ENCODE assay signal across 12 cellular contexts in the genomic region with DNA sequence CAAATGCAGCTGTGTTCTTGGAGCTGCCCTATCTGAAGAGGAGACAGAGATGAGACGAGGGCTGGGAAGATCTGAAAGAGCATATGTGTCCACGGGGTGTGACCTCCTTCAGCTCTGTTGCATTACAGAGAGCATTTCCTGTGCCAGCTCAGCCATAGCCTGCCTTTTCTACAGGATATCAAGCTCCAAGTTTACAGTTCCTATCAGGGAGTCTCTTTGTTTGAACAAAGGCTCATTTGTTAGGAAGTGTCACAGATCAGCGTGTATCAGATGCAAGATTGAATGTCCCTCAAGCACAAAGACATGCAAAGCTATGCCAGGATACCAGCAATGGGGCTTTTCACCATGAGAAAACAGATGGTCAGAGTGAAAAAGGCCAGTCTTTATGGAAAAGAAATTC.
DNase-seq lines count a peak whose midpoint lies in the region; ATAC-seq, FAIRE-seq and TF ChIP-seq lines count a peak whose summit lies in the region.
"Had no signal": no experiment of that assay in that cellular context is flagged by ENCODE, and none has a peak within 500 bp of the region (broad histone marks: within the 10 kb centered on the region; RNA-seq: fewer than 3 reads in every experiment).

No MANE protein-coding gene starts in this region.

- H3K23ac ChIP-seq in mesendoderm (ENCODE audit: low read length), result no peak overlapping the region

- H3K36me3 ChIP-seq in SK-N-SH (replicated peaks in 1 of 2; ENCODE audit: control insufficient read depth in 1 of 2, insufficient read depth in 2 of 2, low read length in 1 of 2) (no peaks in the 10 kb centered on the region), bronchial epithelial cell (ENCODE audit: control insufficient read depth, insufficient read depth, low read length) (no peaks in the 10 kb centered on the region), mesendoderm (ENCODE audit: control insufficient read depth, insufficient read depth, low read length) (no peaks in the 10 kb centered on the region), transverse colon (no peaks in the 10 kb centered on the region), sigmoid colon (no peaks in the 10 kb centered on the region)
- H3K36me3 ChIP-seq: left lung had no signal

- no peak for TF ChIP-seq EP300 in SK-N-SH (IDR thresholded peaks at IDR 0.05; ENCODE audit: borderline replicate concordance in 1 of 2, low read depth in 1 of 2, low read length in 1 of 2)
- no peak for TF ChIP-seq EP300 in transverse colon (IDR thresholded peaks at IDR 0.05; ENCODE audit: low read depth)
- TF ChIP-seq EP300 in sigmoid colon (IDR thresholded peaks at IDR 0.05), result no peak

- H3K27me3 ChIP-seq in SK-N-SH (ENCODE audit: insufficient read depth) (no peaks in the 10 kb centered on the region), bronchial epithelial cell (ENCODE audit: control insufficient read depth, insufficient read depth, low read length) (no peaks in the 10 kb centered on the region), mesendoderm (ENCODE audit: insufficient read depth, low read length, poor library complexity) (no peaks in the 10 kb centered on the region), transverse colon (no peaks in the 10 kb centered on the region), sigmoid colon (no peaks in the 10 kb centered on the region)
- H3K27me3 ChIP-seq: left lung had no signal

- H2BK120ac ChIP-seq in mesendoderm (ENCODE audit: low read depth, low read length), result no peak overlapping the region

- H2BK5ac ChIP-seq in mesendoderm (ENCODE audit: low read length), result no peak overlapping the region

- no peaks in the 10 kb centered on the region for H4K20me1 ChIP-seq in SK-N-SH (ENCODE audit: insufficient read depth)

- no peaks in the 10 kb centered on the region for H3K9me2 ChIP-seq in SK-N-SH

- 65% methylated on average over 3 of the region's 3 CpGs for WGBS in SK-N-SH (ENCODE audit: low lambda C conversion rate)
- no CpG with 5 or more reads among the region's 3 CpGs for WGBS in mesendoderm (ENCODE audit: extremely low coverage, insufficient coverage, low lambda C conversion rate)
- 20 to 21% methylated on average over 1 to 3 of the region's 3 CpGs for WGBS in transverse colon (ENCODE audit: low coverage in 1 of 2), 2 donors
- WGBS in sigmoid colon, 2 donors, result 4 to 30% methylated on average over 3 of the region's 3 CpGs

- peak overlapping the region; percentile 4 for H2BK15ac ChIP-seq in mesendoderm (replicated peaks; ENCODE audit: low read depth)

- no peak overlapping the region for H2AK5ac ChIP-seq in mesendoderm (ENCODE audit: low read length)

- H3K4me3 ChIP-seq in SK-N-SH (ENCODE audit: low read depth in 2 of 2, low read length in 1 of 2) (no peak overlapping the region), bronchial epithelial cell (ENCODE audit: low read depth, low read length) (no peak overlapping the region), mesendoderm (ENCODE audit: low read length) (no peak overlapping the region), transverse colon (no peak overlapping the region), sigmoid colon (no peak overlapping the region)
- H3K4me3 ChIP-seq: left lung had no signal

- H3K79me2 ChIP-seq in SK-N-SH (ENCODE audit: insufficient read depth) (no peaks in the 10 kb centered on the region), mesendoderm (ENCODE audit: control insufficient read depth, insufficient read depth, low read length) (no peaks in the 10 kb centered on the region)

- ATAC-seq in SK-N-SH treated with all-trans-retinoic acid at 6 μM for 48 hours, result no peak
- ATAC-seq in HG03196 (IDR thresholded peaks at IDR 0.05; ENCODE audit: unreplicated experiment), result no peak
- ATAC-seq: activated CD8-positive, alpha-beta T cell treated with anti-CD3 and anti-CD28 coated beads, Interleukin-2, amount 10 ng/mL, durations not matched to agents 7 days and 5 days; left lung had no signal

- H4K5ac ChIP-seq in mesendoderm (ENCODE audit: low read length), result no peak overlapping the region

- H3K4me1 ChIP-seq in SK-N-SH (ENCODE audit: control insufficient read depth in 1 of 2, insufficient read depth in 2 of 2, low read depth in 1 of 2, low read length in 1 of 2), result 0 out of 4 replicates have a peak, but pooled peaks cover 0 to 4% of the 10 kb centered on the region in 2 experiments
- peaks cover 4% of the 10 kb centered on the region for H3K4me1 ChIP-seq in mesendoderm (ENCODE audit: control insufficient read depth, low read depth, low read length)
- peaks cover 0 to 25% (median 6%) of the 10 kb centered on the region in 4 donors for H3K4me1 ChIP-seq in transverse colon
- no peaks in the 10 kb centered on the region for H3K4me1 ChIP-seq in sigmoid colon
- H3K4me1 ChIP-seq: left lung had no signal

- no peak overlapping the region for H3K18ac ChIP-seq in mesendoderm (ENCODE audit: low read length)

- no peaks in the 10 kb centered on the region for H3K79me1 ChIP-seq in mesendoderm (ENCODE audit: low read length)

- intact Hi-C loops in transverse colon (cut with DNase I; ENCODE audit: low total_unique reads), result no loop called here
- intact Hi-C loops in sigmoid colon (cut with DNase I), result no loop called here

- in situ Hi-C loops in transverse colon (cut with MboI; ENCODE audit: low pct_ligation_motif_present in 1 of 4, low pct_unique_long_range_greater_than_20kb in 1 of 4, low sequenced_read_pairs in 3 of 4), result no loop called here

- no peaks in the 10 kb centered on the region for H3F3A ChIP-seq in SK-N-SH (replicated peaks; ENCODE audit: insufficient read depth)

- H3K9ac ChIP-seq in SK-N-SH (no peak overlapping the region), mesendoderm (ENCODE audit: low read length) (no peak overlapping the region)

- CTCF ChIA-PET in SK-N-SH (lab: Yijun Ruan, JAX), result interaction anchor here (0.9 kb wide), 1 partner anchor 26 kb away, joined by 3 read pairs; no protein-coding TSS in a partner anchor

- no peak for DNase-seq in SK-N-SH
- DNase-seq in bronchial epithelial cell (ENCODE audit: low read depth), result peak; percentile 15
- DNase-seq in mesendoderm, result peak; percentile 72
- DNase-seq in transverse colon, result peak; percentile 41
- no peak for DNase-seq in NOMO-1 (lab: John Stamatoyannopoulos, UW; ENCODE audit: unreplicated experiment in 2 of 2)
- DNase-seq in sigmoid colon, result no peak
- DNase-seq: activated CD8-positive, alpha-beta T cell treated with anti-CD3 and anti-CD28 coated beads, Interleukin-2, amount 10 ng/mL, durations not matched to agents 7 days and 5 days; left lung; NCI-H1105 treated with DMSO at 0.1 percent for 48 hours had no signal

- H3K4me2 ChIP-seq in SK-N-SH (peak overlapping the region; percentile 16; the same call in 1 of the 2 replicates), mesendoderm (ENCODE audit: low read length) (no peak overlapping the region)

- H3K56ac ChIP-seq in mesendoderm (ENCODE audit: low read length), result peak overlapping the region; percentile 11

- POLR2A ChIA-PET in SK-N-SH (lab: Yijun Ruan, JAX), result no interaction called here

- H3K27ac ChIP-seq in SK-N-SH (ENCODE audit: low read depth in 2 of 2, low read length in 1 of 2) (no peak overlapping the region), mesendoderm (ENCODE audit: low read depth, low read length) (no peak overlapping the region), transverse colon (peak overlapping the region; percentile 35 to 68 (median 62)), sigmoid colon (no peak overlapping the region)
- H3K27ac ChIP-seq: HL-60, left lung had no signal

- TF ChIP-seq POLR2A in transverse colon (IDR thresholded peaks at IDR 0.05) (no peak), sigmoid colon (IDR thresholded peaks at IDR 0.05) (no peak)

- no peak for TF ChIP-seq RAD21 in SK-N-SH (IDR thresholded peaks at IDR 0.05; ENCODE audit: low read length)

- H3K9me3 ChIP-seq in SK-N-SH (no peaks in the 10 kb centered on the region), transverse colon (no peaks in the 10 kb centered on the region), sigmoid colon (no peaks in the 10 kb centered on the region)
- H3K9me3 ChIP-seq: left lung had no signal

- peak overlapping the region; percentile 54 for H2AFZ ChIP-seq in SK-N-SH (ENCODE audit: low read depth)

- no peak for FAIRE-seq in bronchial epithelial cell (lab: Jason Lieb, UNC)

- no peak for TF ChIP-seq CTCF in SK-N-SH (IDR thresholded peaks at IDR 0.05)
- TF ChIP-seq CTCF in bronchial epithelial cell (IDR thresholded peaks at IDR 0.05; ENCODE audit: insufficient read depth, low read length, severe bottlenecking), result no peak
- no peak for TF ChIP-seq CTCF in transverse colon (IDR thresholded peaks at IDR 0.05)
- no peak for TF ChIP-seq CTCF in sigmoid colon (IDR thresholded peaks at IDR 0.05)

- H4K8ac ChIP-seq in mesendoderm (ENCODE audit: low read depth, low read length), result no peak overlapping the region

- no peak overlapping the region for H3K4ac ChIP-seq in mesendoderm (ENCODE audit: low read depth, low read length)

TF ChIP-seq in SK-N-SH, 30 proteins besides CTCF, POLR2A, EP300 and RAD21 (continues in another document):
- TF ChIP-seq RFX5 (IDR thresholded peaks at IDR 0.05; ENCODE audit: low read length) (no peak), TEAD4 (IDR thresholded peaks at IDR 0.05; ENCODE audit: borderline replicate concordance, insufficient read depth) (no peak), TAF1 (IDR thresholded peaks at IDR 0.05; ENCODE audit: borderline replicate concordance, low read depth, low read length) (no peak), FOXJ3 (CRISPR knock-in tag; IDR thresholded peaks at IDR 0.05) (no peak), GATA2 (CRISPR knock-in tag; IDR thresholded peaks at IDR 0.05) (no peak), FOXM1 (IDR thresholded peaks at IDR 0.05; ENCODE audit: low read depth) (no peak)

TF ChIP-seq in SK-N-SH treated with all-trans-retinoic acid at 6 μM for 48 hours, 23 proteins besides CTCF, POLR2A, EP300 and RAD21 (continues in another document):
- TF ChIP-seq, protein P1, sequence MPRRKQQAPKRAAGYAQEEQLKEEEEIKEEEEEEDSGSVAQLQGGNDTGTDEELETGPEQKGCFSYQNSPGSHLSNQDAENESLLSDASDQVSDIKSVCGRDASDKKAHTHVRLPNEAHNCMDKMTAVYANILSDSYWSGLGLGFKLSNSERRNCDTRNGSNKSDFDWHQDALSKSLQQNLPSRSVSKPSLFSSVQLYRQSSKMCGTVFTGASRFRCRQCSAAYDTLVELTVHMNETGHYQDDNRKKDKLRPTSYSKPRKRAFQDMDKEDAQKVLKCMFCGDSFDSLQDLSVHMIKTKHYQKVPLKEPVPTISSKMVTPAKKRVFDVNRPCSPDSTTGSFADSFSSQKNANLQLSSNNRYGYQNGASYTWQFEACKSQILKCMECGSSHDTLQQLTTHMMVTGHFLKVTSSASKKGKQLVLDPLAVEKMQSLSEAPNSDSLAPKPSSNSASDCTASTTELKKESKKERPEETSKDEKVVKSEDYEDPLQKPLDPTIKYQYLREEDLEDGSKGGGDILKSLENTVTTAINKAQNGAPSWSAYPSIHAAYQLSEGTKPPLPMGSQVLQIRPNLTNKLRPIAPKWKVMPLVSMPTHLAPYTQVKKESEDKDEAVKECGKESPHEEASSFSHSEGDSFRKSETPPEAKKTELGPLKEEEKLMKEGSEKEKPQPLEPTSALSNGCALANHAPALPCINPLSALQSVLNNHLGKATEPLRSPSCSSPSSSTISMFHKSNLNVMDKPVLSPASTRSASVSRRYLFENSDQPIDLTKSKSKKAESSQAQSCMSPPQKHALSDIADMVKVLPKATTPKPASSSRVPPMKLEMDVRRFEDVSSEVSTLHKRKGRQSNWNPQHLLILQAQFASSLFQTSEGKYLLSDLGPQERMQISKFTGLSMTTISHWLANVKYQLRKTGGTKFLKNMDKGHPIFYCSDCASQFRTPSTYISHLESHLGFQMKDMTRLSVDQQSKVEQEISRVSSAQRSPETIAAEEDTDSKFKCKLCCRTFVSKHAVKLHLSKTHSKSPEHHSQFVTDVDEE (CRISPR knock-in tag; IDR thresholded peaks at IDR 0.05), result no peak

Comparison
In these comparisons a context has a peak if more than half of its experiments do, and no peak if none do; other contexts are left out.
1. DNase-seq: peak in bronchial epithelial cell (single experiment), mesendoderm (single experiment) and transverse colon (single experiment); none in SK-N-SH (single experiment), NOMO-1 (0 of 2) and sigmoid colon (single experiment).
2. H3K27ac ChIP-seq: peak in transverse colon (4 of 4); none in SK-N-SH (0 of 2), mesendoderm (single experiment) and sigmoid colon (0 of 4).